ENCODE assay signal across 1 cellular context in the genomic region with DNA sequence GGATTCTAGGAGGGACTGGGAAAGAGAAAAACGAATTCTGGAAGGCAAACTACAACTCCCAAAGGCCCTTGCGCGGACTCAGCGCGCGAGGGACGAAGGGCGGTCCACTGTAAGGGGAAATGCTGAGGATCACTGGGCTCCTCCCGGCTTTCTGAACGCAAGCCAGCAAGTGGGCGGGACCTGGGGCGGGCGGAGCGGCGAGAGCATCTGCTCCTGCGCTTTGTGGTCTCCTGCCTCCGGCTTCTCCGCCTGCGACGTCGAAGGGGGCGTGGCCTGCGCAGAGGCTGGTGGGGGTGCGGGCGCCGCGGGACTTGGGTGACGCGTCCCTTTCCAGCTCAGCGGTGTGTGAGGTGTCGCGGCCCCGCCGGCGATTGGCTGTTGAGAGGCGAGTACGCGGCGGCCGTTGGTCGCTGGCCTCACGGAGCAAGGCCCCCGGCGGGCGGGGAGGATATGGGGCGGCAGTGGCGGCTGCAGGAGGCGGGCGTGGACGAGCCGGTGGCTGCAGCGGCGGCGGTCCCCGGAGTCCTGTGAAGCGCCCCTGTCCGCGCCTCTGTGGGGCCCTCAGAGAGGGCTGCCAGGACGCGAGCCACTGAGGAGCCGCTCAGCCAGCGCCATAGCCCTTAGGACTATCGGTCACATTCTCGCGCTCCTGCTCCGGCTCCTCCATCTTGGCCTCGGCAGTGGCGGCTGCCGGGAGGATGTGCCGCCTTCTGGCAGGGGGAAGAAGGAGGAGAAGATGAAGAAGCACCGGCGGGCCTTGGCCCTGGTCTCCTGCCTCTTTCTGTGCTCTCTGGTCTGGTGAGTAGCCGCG.
A peak's percentile ranks its signal among the peaks of the same experiment; 100 is the strongest.
TF ChIP-seq lines count a peak whose summit lies in the region.

A gene with protein sequence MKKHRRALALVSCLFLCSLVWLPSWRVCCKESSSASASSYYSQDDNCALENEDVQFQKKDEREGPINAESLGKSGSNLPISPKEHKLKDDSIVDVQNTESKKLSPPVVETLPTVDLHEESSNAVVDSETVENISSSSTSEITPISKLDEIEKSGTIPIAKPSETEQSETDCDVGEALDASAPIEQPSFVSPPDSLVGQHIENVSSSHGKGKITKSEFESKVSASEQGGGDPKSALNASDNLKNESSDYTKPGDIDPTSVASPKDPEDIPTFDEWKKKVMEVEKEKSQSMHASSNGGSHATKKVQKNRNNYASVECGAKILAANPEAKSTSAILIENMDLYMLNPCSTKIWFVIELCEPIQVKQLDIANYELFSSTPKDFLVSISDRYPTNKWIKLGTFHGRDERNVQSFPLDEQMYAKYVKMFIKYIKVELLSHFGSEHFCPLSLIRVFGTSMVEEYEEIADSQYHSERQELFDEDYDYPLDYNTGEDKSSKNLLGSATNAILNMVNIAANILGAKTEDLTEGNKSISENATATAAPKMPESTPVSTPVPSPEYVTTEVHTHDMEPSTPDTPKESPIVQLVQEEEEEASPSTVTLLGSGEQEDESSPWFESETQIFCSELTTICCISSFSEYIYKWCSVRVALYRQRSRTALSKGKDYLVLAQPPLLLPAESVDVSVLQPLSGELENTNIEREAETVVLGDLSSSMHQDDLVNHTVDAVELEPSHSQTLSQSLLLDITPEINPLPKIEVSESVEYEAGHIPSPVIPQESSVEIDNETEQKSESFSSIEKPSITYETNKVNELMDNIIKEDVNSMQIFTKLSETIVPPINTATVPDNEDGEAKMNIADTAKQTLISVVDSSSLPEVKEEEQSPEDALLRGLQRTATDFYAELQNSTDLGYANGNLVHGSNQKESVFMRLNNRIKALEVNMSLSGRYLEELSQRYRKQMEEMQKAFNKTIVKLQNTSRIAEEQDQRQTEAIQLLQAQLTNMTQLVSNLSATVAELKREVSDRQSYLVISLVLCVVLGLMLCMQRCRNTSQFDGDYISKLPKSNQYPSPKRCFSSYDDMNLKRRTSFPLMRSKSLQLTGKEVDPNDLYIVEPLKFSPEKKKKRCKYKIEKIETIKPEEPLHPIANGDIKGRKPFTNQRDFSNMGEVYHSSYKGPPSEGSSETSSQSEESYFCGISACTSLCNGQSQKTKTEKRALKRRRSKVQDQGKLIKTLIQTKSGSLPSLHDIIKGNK (N-terminal part only) (plus strand): TSS at position 451 of the 811 bp plus-strand sequence. CDS start 286 bp downstream, at position 737.

TF ChIP-seq in SK-N-SH, 30 proteins besides CTCF, POLR2A, EP300 and RAD21 (continued from another document):
- TF ChIP-seq, protein P1, sequence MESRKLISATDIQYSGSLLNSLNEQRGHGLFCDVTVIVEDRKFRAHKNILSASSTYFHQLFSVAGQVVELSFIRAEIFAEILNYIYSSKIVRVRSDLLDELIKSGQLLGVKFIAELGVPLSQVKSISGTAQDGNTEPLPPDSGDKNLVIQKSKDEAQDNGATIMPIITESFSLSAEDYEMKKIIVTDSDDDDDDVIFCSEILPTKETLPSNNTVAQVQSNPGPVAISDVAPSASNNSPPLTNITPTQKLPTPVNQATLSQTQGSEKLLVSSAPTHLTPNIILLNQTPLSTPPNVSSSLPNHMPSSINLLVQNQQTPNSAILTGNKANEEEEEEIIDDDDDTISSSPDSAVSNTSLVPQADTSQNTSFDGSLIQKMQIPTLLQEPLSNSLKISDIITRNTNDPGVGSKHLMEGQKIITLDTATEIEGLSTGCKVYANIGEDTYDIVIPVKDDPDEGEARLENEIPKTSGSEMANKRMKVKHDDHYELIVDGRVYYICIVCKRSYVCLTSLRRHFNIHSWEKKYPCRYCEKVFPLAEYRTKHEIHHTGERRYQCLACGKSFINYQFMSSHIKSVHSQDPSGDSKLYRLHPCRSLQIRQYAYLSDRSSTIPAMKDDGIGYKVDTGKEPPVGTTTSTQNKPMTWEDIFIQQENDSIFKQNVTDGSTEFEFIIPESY (IDR thresholded peaks at IDR 0.05; ENCODE audit: borderline replicate concordance, low read depth) = peak; percentile 84; the same call in 1 of the 2 replicates
- TF ChIP-seq SIN3A (IDR thresholded peaks at IDR 0.05; ENCODE audit: borderline replicate concordance, low read depth, low read length) (peak; percentile 15; the same call in 1 of the 2 replicates), NFIC (IDR thresholded peaks at IDR 0.05; ENCODE audit: borderline replicate concordance) (0 out of 2 replicates have a peak, but pooled peaks have one; percentile 38), MXI1 (IDR thresholded peaks at IDR 0.05; ENCODE audit: low read depth, low read length) (peak; percentile 75; the same call in 1 of the 2 replicates), TAF1 (IDR thresholded peaks at IDR 0.05; ENCODE audit: borderline replicate concordance, low read depth, low read length) (peak; percentile 78), RCOR1 (IDR thresholded peaks at IDR 0.05; ENCODE audit: low read length) (no peak), POLR2AphosphoS5 (IDR thresholded peaks at IDR 0.05; ENCODE audit: low read depth, low read length) (peak; percentile 67)
TF ChIP-seq in SK-N-SH: peak in this region for 11.
